In the genomic region with DNA sequence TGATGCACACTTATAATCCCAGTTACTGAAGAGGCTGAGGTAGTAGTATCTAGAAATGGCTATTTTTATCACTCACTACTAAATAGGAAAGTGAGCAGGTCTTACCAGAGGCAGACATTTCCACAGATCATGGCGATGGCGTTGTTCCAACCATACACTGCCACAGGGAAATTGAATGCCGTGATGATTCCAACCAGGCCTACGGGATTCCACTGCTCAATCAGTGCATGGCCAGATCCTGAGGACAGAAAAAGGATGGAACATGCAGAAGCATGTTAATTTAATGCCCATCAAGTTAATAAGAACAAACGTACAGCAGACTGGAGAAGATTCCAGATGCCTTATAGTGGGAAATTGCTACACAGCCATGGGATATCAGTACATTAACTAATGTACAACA, we compare ENCODE assay signal across 26 cellular contexts. TPM values are rescaled to one million over a fixed set of nuclear protein-coding genes. Genes with fewer than 3 reads are reported as not detected.
DNase-seq lines count a peak whose midpoint lies in the region; ATAC-seq, FAIRE-seq and TF ChIP-seq lines count a peak whose summit lies in the region.
"Had no signal": no experiment of that assay in that cellular context is flagged by ENCODE, and none has a peak within 500 bp of the region (broad histone marks: within the 10 kb centered on the region; RNA-seq: fewer than 3 reads in every experiment).

No MANE protein-coding gene starts in this region.

- H4K20me1 ChIP-seq in HepG2 (ENCODE audit: insufficient read depth, low read length) (no peaks in the 10 kb centered on the region), H9 (ENCODE audit: control insufficient read depth, insufficient read depth, insufficient read length) (no peaks in the 10 kb centered on the region)
- H4K20me1 ChIP-seq: BLaER1 had no signal

- H3K36me3 ChIP-seq in RWPE2 (ENCODE audit: low read depth) (peaks cover 83% of the 10 kb centered on the region), stomach (peaks cover 35 to 99% (median 89%) of the 10 kb centered on the region in 4 donors), HepG2 (replicated peaks in 1 of 2; ENCODE audit: control insufficient read depth in 1 of 2, insufficient read depth in 2 of 2, low read length in 2 of 2) (peaks cover 9 to 55% of the 10 kb centered on the region in 2 experiments)

- no peaks in the 10 kb centered on the region for H3K27me3 Mint-ChIP-seq in H9 (ENCODE audit: low read depth)
- H3K27me3 Mint-ChIP-seq: CD4-positive, alpha-beta T cell had no signal

- no peak overlapping the region for H2AK5ac ChIP-seq in H9 (ENCODE audit: insufficient read length, low read length)

- no TSS peak for BruUV-seq in HepG2 (replicated peaks; lab: Mats Ljungman, UMichigan)

- 88 to 94% (median 90%) methylated on average over 5 of the region's 5 CpGs for WGBS in stomach, 5 donors
- 91% methylated on average over 5 of the region's 5 CpGs for WGBS in HepG2 (ENCODE audit: low lambda C conversion rate)
- WGBS in H9 (ENCODE audit: extremely low coverage, insufficient read length, low lambda C conversion rate), result no CpG with 5 or more reads among the region's 5 CpGs

- no peak overlapping the region for H2BK15ac ChIP-seq in H9 (ENCODE audit: low read depth, low read length)

- no peak overlapping the region for H3K23ac ChIP-seq in H9 (ENCODE audit: insufficient read length, low read depth, low read length)

- no peak overlapping the region for H2BK120ac ChIP-seq in H9 (ENCODE audit: low read depth, low read length, poor library complexity, severe bottlenecking)

- H3K9me3 ChIP-seq in RWPE2 (ENCODE audit: severe bottlenecking) (no peaks in the 10 kb centered on the region), stomach (no peaks in the 10 kb centered on the region), HepG2 (ENCODE audit: low read length) (no peaks in the 10 kb centered on the region), H9 (ENCODE audit: control insufficient read depth, low read depth, low read length) (no peaks in the 10 kb centered on the region)
- H3K9me3 ChIP-seq: BE2C, BLaER1 had no signal

- TF ChIP-seq POLR2A in stomach (IDR thresholded peaks at IDR 0.05) (no peak), HepG2 (IDR thresholded peaks at IDR 0.05; ENCODE audit: insufficient read depth in 1 of 2, low read depth in 2 of 2, low read length in 2 of 2) (no peak)

- no peak overlapping the region for H4K5ac ChIP-seq in H9 (ENCODE audit: insufficient read length, low read depth, low read length)

- no peaks in the 10 kb centered on the region for H3K23me2 ChIP-seq in H9 (ENCODE audit: insufficient read length, low read depth, low read length, poor library complexity, severe bottlenecking)

- TF ChIP-seq RAD21 in HepG2 (CRISPR knock-in tag; IDR thresholded peaks at IDR 0.05), result no peak

- H3K4me2 ChIP-seq in HepG2 (ENCODE audit: low read depth, low read length) (no peak overlapping the region), H9 (ENCODE audit: insufficient read depth, insufficient read length, low read length) (no peak overlapping the region)
- H3K4me2 ChIP-seq: BLaER1 had no signal

- peaks cover 56 to 85% (median 79%) of the 10 kb centered on the region in 3 experiments; a peak in 6 of 7 replicates for H3K36me3 Mint-ChIP-seq in H9 (ENCODE audit: insufficient read depth in 1 of 3, low read depth in 3 of 3)
- H3K36me3 Mint-ChIP-seq: CD8-positive, alpha-beta T cell had no signal

- H4K8ac ChIP-seq in H9 (replicated peaks; ENCODE audit: insufficient read length, low read depth, low read length), result no peak overlapping the region

- no peak overlapping the region for H3K18ac ChIP-seq in H9 (ENCODE audit: insufficient read length, low read depth, low read length)

- TF ChIP-seq EP300 in stomach (IDR thresholded peaks at IDR 0.05) (no peak), HepG2 (IDR thresholded peaks at IDR 0.05; ENCODE audit: low read depth in 2 of 2, low read length in 2 of 2) (no peak), HepG2 (CRISPR knock-in tag; IDR thresholded peaks at IDR 0.05; ENCODE audit: borderline replicate concordance) (no peak)

- in situ Hi-C loops in HepG2 (cut with HindIII; ENCODE audit: extremely low pct_ligation_motif_present, low pct_unique_long_range_greater_than_20kb), result no loop called here

- intact Hi-C loops in stomach (cut with DNase I; ENCODE audit: low total_unique reads) (no loop called here), HepG2 (cut with micrococcal nuclease; ENCODE audit: unreplicated experiment) (no loop called here)

- H3K4me1 ChIP-seq in RWPE2 (ENCODE audit: insufficient read depth, poor library complexity, severe bottlenecking) (no peaks in the 10 kb centered on the region), stomach (no peaks in the 10 kb centered on the region), HepG2 (ENCODE audit: insufficient read depth, low read length) (no peaks in the 10 kb centered on the region), H9 (ENCODE audit: insufficient read depth, low read length) (no peaks in the 10 kb centered on the region)
- H3K4me1 ChIP-seq: BE2C, BLaER1 had no signal

- peaks cover 3% of the 10 kb centered on the region for H3K79me1 ChIP-seq in H9 (ENCODE audit: insufficient read depth, low read depth, low read length, poor library complexity, severe bottlenecking)

- no peak overlapping the region for H2BK12ac ChIP-seq in H9 (ENCODE audit: insufficient read length, low read depth, low read length)

- CTCF ChIA-PET in HepG2 (lab: Yijun Ruan, JAX; ENCODE audit: low intra/inter-chr PET ratio, low total read pairs), result no interaction called here

- H3K14ac ChIP-seq in H9 (ENCODE audit: insufficient read depth, low read length), result no peak overlapping the region

- H3K4me1 Mint-ChIP-seq in H9, result no peaks in the 10 kb centered on the region

- no peak overlapping the region for H3T11ph ChIP-seq in H9 (ENCODE audit: low read length)

- DNase-seq in RWPE2 (ENCODE audit: low spot score), result no peak
- peak; percentile 66 for DNase-seq in epithelial cell of esophagus (ENCODE audit: low read depth)
- peak; percentile 28 for DNase-seq in left lobe of liver (ENCODE audit: low spot score)
- DNase-seq in stomach, result peak; percentile 20
- DNase-seq in HepG2 (ENCODE audit: low spot score), result no peak
- DNase-seq in SKM-1 (lab: John Stamatoyannopoulos, UW; ENCODE audit: unreplicated experiment), result no peak
- no peak for DNase-seq in H9
- DNase-seq: 8988T; ACHN; BE2C; CD4-positive, alpha-beta T cell; CD8-positive, alpha-beta T cell; COR-L47; DMS 273 treated with DMSO at 0.1 percent for 48 hours; DMS153; DMS53; DMS79; DND-41; EL; GDM1 had no signal

- no peak overlapping the region for H2BK5ac ChIP-seq in H9 (ENCODE audit: insufficient read length, low read length)

- no peak overlapping the region for H3K27ac Mint-ChIP-seq in H9
- H3K27ac Mint-ChIP-seq: CD4-positive, alpha-beta T cell; CD8-positive, alpha-beta T cell had no signal

- no peak overlapping the region for H3K56ac ChIP-seq in H9 (ENCODE audit: insufficient read length, low read depth, low read length)

- TF ChIP-seq CTCF in RWPE2 (IDR thresholded peaks at IDR 0.05; ENCODE audit: poor library complexity, severe bottlenecking) (no peak), epithelial cell of esophagus (IDR thresholded peaks at IDR 0.05; ENCODE audit: insufficient read depth, low read depth, low read length, missing control alignments) (no peak), stomach (IDR thresholded peaks at IDR 0.05) (no peak), HepG2 (CRISPR knock-in tag; IDR thresholded peaks at IDR 0.05) (no peak), H9 (conservative IDR thresholded peaks at IDR 0.05) (no peak)

- ATAC-seq in RWPE2 (ENCODE audit: low read depth) (peak; percentile 10; the same call in 1 of the 3 replicates), left lobe of liver (no peak), HepG2 (no peak)
- ATAC-seq: CD8-positive, alpha-beta T cell; GM12878 had no signal

- H3K9me3 Mint-ChIP-seq in H9, result no peaks in the 10 kb centered on the region
- H3K9me3 Mint-ChIP-seq: CD4-positive, alpha-beta T cell; CD8-positive, alpha-beta T cell had no signal

- H4K91ac ChIP-seq in H9 (ENCODE audit: insufficient read length, low read depth, low read length), result no peak overlapping the region

- no peak overlapping the region for H3K4me3 Mint-ChIP-seq in H9
- H3K4me3 Mint-ChIP-seq: CD4-positive, alpha-beta T cell; CD8-positive, alpha-beta T cell had no signal

- no peak overlapping the region for H3K4me3 ChIP-seq in RWPE2 (ENCODE audit: severe bottlenecking)
- no peak overlapping the region for H3K4me3 ChIP-seq in epithelial cell of esophagus (ENCODE audit: low read length)
- no peak overlapping the region for H3K4me3 ChIP-seq in stomach
- H3K4me3 ChIP-seq in HepG2 (replicated peaks in 1 of 3; ENCODE audit: insufficient read depth in 1 of 3, low read depth in 2 of 3, low read length in 3 of 3), result no peak overlapping the region
- H3K4me3 ChIP-seq: BLaER1, GM12878 had no signal

- H3K9ac ChIP-seq in HepG2 (ENCODE audit: insufficient read depth, low read depth, low read length) (no peak overlapping the region), H9 (ENCODE audit: extremely low read depth, insufficient read length, low read length) (no peak overlapping the region)
- H3K9ac ChIP-seq: BLaER1 had no signal

- H2AFZ ChIP-seq in HepG2 (ENCODE audit: low read length) (no peak overlapping the region), H9 (ENCODE audit: low read length) (no peak overlapping the region)

- H3K79me2 ChIP-seq in HepG2 (ENCODE audit: insufficient read depth, low read length) (no peaks in the 10 kb centered on the region), H9 (ENCODE audit: insufficient read depth, low read length) (no peaks in the 10 kb centered on the region)

- no peak overlapping the region for H3K4ac ChIP-seq in H9 (ENCODE audit: low read depth, low read length)

- FAIRE-seq in HepG2 (lab: Jason Lieb, UNC), result no peak
- FAIRE-seq: A204.1, GM12878, GM12892, GM18507 had no signal

- POLR2A ChIA-PET in HepG2 (lab: Yijun Ruan, JAX), result no interaction called here

- H3K27ac ChIP-seq in RWPE2 (ENCODE audit: poor library complexity, severe bottlenecking) (no peak overlapping the region), stomach (no peak overlapping the region), HepG2 (ENCODE audit: extremely low read length, insufficient read depth, low read length) (no peak overlapping the region), H9 (ENCODE audit: insufficient read length, low read depth, low read length) (no peak overlapping the region)
- H3K27ac ChIP-seq: BLaER1, C4-2B had no signal

- H3K27me3 ChIP-seq in RWPE2 (ENCODE audit: insufficient read depth, poor library complexity, severe bottlenecking) (no peaks in the 10 kb centered on the region), stomach (no peaks in the 10 kb centered on the region), HepG2 (ENCODE audit: control insufficient read depth in 1 of 2, insufficient read depth in 2 of 2, low read length in 2 of 2) (no peaks in the 10 kb centered on the region), H9 (ENCODE audit: insufficient read depth, low read length) (no peaks in the 10 kb centered on the region)
- H3K27me3 ChIP-seq: BE2C, BLaER1 had no signal

- H2BK20ac ChIP-seq in H9 (ENCODE audit: low read depth, low read length, poor library complexity, severe bottlenecking), result no peak overlapping the region

RNA-seq across cellular contexts. Expression of a gene that starts 18.0 kb away (rescaled TPM):
- total RNA-seq in left lobe of liver, result 128 TPM
- total RNA-seq in stomach, result 10 to 100 TPM in 4 of 5 donors, 1 to 10 TPM in 1; 4.9 to 55.6 (median 30.9) TPM
- polyA plus RNA-seq in stomach, result 10 to 100 TPM; 32.2 to 52.9 (median 32.9) TPM
- 69.0 and 132 TPM in 2 replicates for total RNA-seq in HepG2 (2016; rRNA removed; fragmentation: Illumina TruSeq; extraction: Trizol)
- total RNA-seq in HepG2 (2016; cell fraction: cytosol; rRNA removed; fragmentation: Illumina TruSeq; extraction: Trizol; ENCODE audit: low read depth), result 25.5 and 27.2 TPM in 2 replicates
- total RNA-seq in HepG2 (2016; cell fraction: insoluble cytoplasmic fraction; rRNA removed; fragmentation: Illumina TruSeq; extraction: Trizol), result 68.9 and 140 TPM in 2 replicates
- total RNA-seq in HepG2 (2016; cell fraction: membrane; rRNA removed; fragmentation: Illumina TruSeq; extraction: Trizol), result 30.4 and 36.0 TPM in 2 replicates
- 88.1 and 94.1 TPM in 2 replicates for total RNA-seq in HepG2 (2016; cell fraction: nucleus; rRNA removed; fragmentation: Illumina TruSeq; extraction: Trizol)
- 64.5 and 100 TPM in 2 replicates for polyA plus RNA-seq in HepG2 (2011; rRNA removed)
- 60.2 and 62.6 TPM in 2 replicates for polyA plus RNA-seq in HepG2 (2011; cell fraction: cytosol; rRNA removed)
- polyA plus RNA-seq in HepG2 (2011; cell fraction: nucleus; rRNA removed), result 25.1 and 27.1 TPM in 2 replicates
- polyA plus RNA-seq in HepG2 (2012), result 63.1 and 161 TPM in 2 replicates
- 22.7 and 28.6 TPM in 2 replicates for polyA plus RNA-seq in HepG2 (2016; cell fraction: cytosol; fragmentation: Illumina TruSeq; extraction: Trizol; ENCODE audit: low read depth)
- polyA plus RNA-seq in HepG2 (2016; cell fraction: insoluble cytoplasmic fraction; fragmentation: Illumina TruSeq; extraction: Trizol; ENCODE audit: low read depth), result 290 TPM in 2 replicates
- polyA plus RNA-seq in HepG2 (2016; cell fraction: membrane; fragmentation: Illumina TruSeq; extraction: Trizol; ENCODE audit: low read depth), result 35.9 and 40.2 TPM in 2 replicates
- 144 and 152 TPM in 2 replicates for polyA plus RNA-seq in HepG2 (2016; cell fraction: nucleus; fragmentation: Illumina TruSeq; extraction: Trizol; ENCODE audit: insufficient read depth, low read depth)
- 96.9 and 101 TPM in 2 replicates for polyA minus RNA-seq in HepG2 (2011; rRNA and poly(A)+ RNA removed; ENCODE audit: low replicate concordance)
- polyA minus RNA-seq in HepG2 (2011; cell fraction: cytosol; rRNA and poly(A)+ RNA removed), result 31.7 and 41.1 TPM in 2 replicates
- 61.4 and 63.3 TPM in 2 replicates for polyA minus RNA-seq in HepG2 (2011; cell fraction: nucleus; rRNA and poly(A)+ RNA removed)
- total RNA-seq in H9 (2021), result 142 and 148 TPM in 2 replicates

RNA-seq across cellular contexts. Expression of a gene that starts 23.8 kb away (rescaled TPM):
- total RNA-seq in left lobe of liver (13.6 TPM), stomach (100 to 1,000 TPM in 2 of 5 donors, 10 to 100 TPM in 3; 26.6 to 246 (median 61.1) TPM), HepG2 (2016; rRNA removed; fragmentation: Illumina TruSeq; extraction: Trizol) (59.7 and 95.0 TPM in 2 replicates), H9 (2021) (62.9 and 65.6 TPM in 2 replicates)
- polyA plus RNA-seq in stomach (10 to 100 TPM; 14.4 to 18.8 (median 15.4) TPM), HepG2 (2011; rRNA removed) (14.5 and 20.0 TPM in 2 replicates)
- 21.2 and 23.9 TPM in 2 replicates for total RNA-seq in HepG2 (2016; cell fraction: cytosol; rRNA removed; fragmentation: Illumina TruSeq; extraction: Trizol; ENCODE audit: low read depth)
- total RNA-seq in HepG2 (2016; cell fraction: insoluble cytoplasmic fraction; rRNA removed; fragmentation: Illumina TruSeq; extraction: Trizol), result 60.0 and 92.4 TPM in 2 replicates
- total RNA-seq in HepG2 (2016; cell fraction: membrane; rRNA removed; fragmentation: Illumina TruSeq; extraction: Trizol), result 13.8 and 20.4 TPM in 2 replicates
- 28.1 and 28.5 TPM in 2 replicates for total RNA-seq in HepG2 (2016; cell fraction: nucleus; rRNA removed; fragmentation: Illumina TruSeq; extraction: Trizol)
- 23.7 and 29.5 TPM in 2 replicates for polyA plus RNA-seq in HepG2 (2011; cell fraction: cytosol; rRNA removed)
- polyA plus RNA-seq in HepG2 (2011; cell fraction: nucleus; rRNA removed), result 8.2 and 8.9 TPM in 2 replicates
- 25.3 and 30.2 TPM in 2 replicates for polyA plus RNA-seq in HepG2 (2012)
- polyA plus RNA-seq in HepG2 (2016; cell fraction: cytosol; fragmentation: Illumina TruSeq; extraction: Trizol; ENCODE audit: low read depth), result 5.2 and 7.4 TPM in 2 replicates
- 79.7 and 90.7 TPM in 2 replicates for polyA plus RNA-seq in HepG2 (2016; cell fraction: insoluble cytoplasmic fraction; fragmentation: Illumina TruSeq; extraction: Trizol; ENCODE audit: low read depth)
- 9.3 and 9.5 TPM in 2 replicates for polyA plus RNA-seq in HepG2 (2016; cell fraction: membrane; fragmentation: Illumina TruSeq; extraction: Trizol; ENCODE audit: low read depth)
- polyA plus RNA-seq in HepG2 (2016; cell fraction: nucleus; fragmentation: Illumina TruSeq; extraction: Trizol; ENCODE audit: insufficient read depth, low read depth), result 25.9 and 30.7 TPM in 2 replicates
- 13.5 and 35.0 TPM in 2 replicates for polyA minus RNA-seq in HepG2 (2011; rRNA and poly(A)+ RNA removed; ENCODE audit: low replicate concordance)
- polyA minus RNA-seq in HepG2 (2011; cell fraction: cytosol; rRNA and poly(A)+ RNA removed), result 14.5 and 19.1 TPM in 2 replicates
- 21.5 and 28.7 TPM in 2 replicates for polyA minus RNA-seq in HepG2 (2011; cell fraction: nucleus; rRNA and poly(A)+ RNA removed)

Comparison
In these comparisons a context has a peak if more than half of its experiments do, and no peak if none do; other contexts are left out.
1. DNase-seq: peak in epithelial cell of esophagus (single experiment), left lobe of liver (single experiment) and stomach (single experiment); none in RWPE2 (single experiment), HepG2 (single experiment), SKM-1 (single experiment) and H9 (single experiment).